In the genomic region with DNA sequence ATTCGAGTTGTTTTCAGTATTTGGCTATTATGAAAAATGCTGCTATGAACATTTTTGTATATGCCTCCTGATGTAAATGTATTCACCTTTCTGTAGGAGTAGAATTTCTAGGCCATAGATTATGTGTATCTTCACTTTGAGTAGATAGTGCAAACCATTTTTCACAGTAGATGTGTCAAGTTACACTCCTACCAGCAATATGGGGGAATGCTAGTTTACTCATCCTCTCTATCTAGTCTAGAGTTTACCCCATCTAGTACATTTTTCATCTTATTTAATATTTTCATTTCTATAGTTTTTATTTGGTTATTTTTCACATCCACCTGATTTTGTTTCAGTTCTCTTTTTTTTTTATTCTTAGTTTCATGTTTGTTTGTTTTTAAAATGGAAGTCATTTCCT, we compare ENCODE assay signal across 16 cellular contexts.
"Had no signal": no experiment of that assay in that cellular context is flagged by ENCODE, and none has a peak within 500 bp of the region (broad histone marks: within the 10 kb centered on the region; RNA-seq: fewer than 3 reads in every experiment).

No MANE protein-coding gene starts in this region.

- H3K4me1 ChIP-seq: gastrocnemius medialis, sigmoid colon, tibial artery had no signal

- H3K4me1 Mint-ChIP-seq: brain had no signal

- DNase-seq: activated CD4-positive, CD25-positive, alpha-beta regulatory T cell treated with anti-CD3 and anti-CD28 coated beads, Interleukin-2, amount 50 U/mL, for 72 hours; activated CD8-positive, alpha-beta memory T cell treated with anti-CD3 and anti-CD28 coated beads, Interleukin-2, amount 50 U/mL, for 48 hours; activated naive CD4-positive, alpha-beta T cell; gastrocnemius medialis; kidney glomerular epithelial cell; sigmoid colon; stimulated activated CD4-positive, alpha-beta T cell treated with anti-CD3 and anti-CD28 coated beads, Interleukin-4, amount 100 ng/mL, for 24 hours had no signal

- H3K9me3 ChIP-seq: gastrocnemius medialis, sigmoid colon, tibial artery had no signal

- H3K36me3 ChIP-seq: gastrocnemius medialis had no signal

- ATAC-seq: gastrocnemius medialis, left ventricle myocardium superior had no signal

- H3K9me3 Mint-ChIP-seq: brain, nephron progenitor cell had no signal

- H3K27me3 ChIP-seq: gastrocnemius medialis, sigmoid colon, tibial artery had no signal

- H3K27me3 Mint-ChIP-seq: brain had no signal

- H3K27ac Mint-ChIP-seq: brain, nephron progenitor cell had no signal

- H3K4me3 ChIP-seq: coronary artery, gastrocnemius medialis, sigmoid colon, SK-N-MC, tibial artery had no signal

- H3K4me3 Mint-ChIP-seq: activated CD8-positive, alpha-beta T cell treated with anti-CD3 and anti-CD28 coated beads, Interleukin-2, amount 10 ng/mL, durations not matched to agents 7 days and 5 days; brain; nephron progenitor cell had no signal

- FAIRE-seq: endometrium, urothelium cell line had no signal

- H3K27ac ChIP-seq: coronary artery, gastrocnemius medialis, sigmoid colon, SK-N-MC, tibial artery had no signal
